27 cellular contexts compared by ENCODE assay signal in genomic region chr10:124244256-124244877, GRCh38.
"Had no signal": no experiment of that assay in that cellular context is flagged by ENCODE, and none has a peak within 500 bp of the region (broad histone marks: within the 10 kb centered on the region; RNA-seq: fewer than 3 reads in every experiment).

No MANE protein-coding gene starts in this region.

- H3K36me3 Mint-ChIP-seq: activated CD4-positive, alpha-beta memory T cell treated with anti-CD3 and anti-CD28 coated beads for 36 hours; activated naive CD4-positive, alpha-beta T cell treated with anti-CD3 and anti-CD28 coated beads, Interleukin-2, amount 50 U/mL, for 24 hours; WTC11 had no signal

- H3K27me3 Mint-ChIP-seq: activated CD4-positive, alpha-beta T cell treated with anti-CD3 and anti-CD28 coated beads, Interleukin-2, amount 10 ng/mL, durations not matched to agents 7 days and 5 days; activated naive CD4-positive, alpha-beta T cell treated with anti-CD3 and anti-CD28 coated beads, Interleukin-2, amount 50 U/mL, for 24 hours; activated T-helper 17 cell treated with anti-CD3 and anti-CD28 coated beads, Interleukin-2, amount 50 U/mL, for 72 hours had no signal

- H3K4me1 ChIP-seq: breast epithelium, SJCRH30 had no signal

- H3K4me3 Mint-ChIP-seq: activated CD4-positive, alpha-beta memory T cell treated with anti-CD3 and anti-CD28 coated beads for 36 hours; activated CD4-positive, alpha-beta T cell treated with anti-CD3 and anti-CD28 coated beads, Interleukin-2, amount 10 ng/mL, durations not matched to agents 7 days and 5 days; activated naive CD4-positive, alpha-beta T cell treated with anti-CD3 and anti-CD28 coated beads, Interleukin-2, amount 50 U/mL, for 24 hours; activated T-helper 17 cell treated with anti-CD3 and anti-CD28 coated beads, Interleukin-2, amount 50 U/mL, for 72 hours; T-helper 17 cell; WTC11 had no signal

- ATAC-seq: activated T-helper 17 cell treated with anti-CD3 and anti-CD28 coated beads, Interleukin-2, amount 50 U/mL, for 72 hours; Panc1; T-helper 17 cell; WTC11 had no signal

- H3K9me3 Mint-ChIP-seq: activated CD4-positive, alpha-beta memory T cell treated with anti-CD3 and anti-CD28 coated beads for 36 hours; activated CD4-positive, alpha-beta T cell treated with anti-CD3 and anti-CD28 coated beads, Interleukin-2, amount 10 ng/mL, durations not matched to agents 7 days and 5 days; activated naive CD4-positive, alpha-beta T cell treated with anti-CD3 and anti-CD28 coated beads, Interleukin-2, amount 50 U/mL, for 24 hours; activated T-helper 17 cell treated with anti-CD3 and anti-CD28 coated beads, Interleukin-2, amount 50 U/mL, for 72 hours had no signal

- H3K4me1 Mint-ChIP-seq: activated CD4-positive, alpha-beta T cell treated with anti-CD3 and anti-CD28 coated beads, Interleukin-2, amount 10 ng/mL, durations not matched to agents 7 days and 5 days; activated naive CD4-positive, alpha-beta T cell treated with anti-CD3 and anti-CD28 coated beads, Interleukin-2, amount 50 U/mL, for 24 hours; activated T-helper 17 cell treated with anti-CD3 and anti-CD28 coated beads, Interleukin-2, amount 50 U/mL, for 72 hours; T-helper 17 cell had no signal

- H3K4me3 ChIP-seq: breast epithelium, MG63, SJCRH30 had no signal

- DNase-seq: activated CD4-positive, alpha-beta memory T cell treated with anti-CD3 and anti-CD28 coated beads for 36 hours; activated CD4-positive, alpha-beta T cell treated with anti-CD3 and anti-CD28 coated beads, Interleukin-2, amount 10 ng/mL, durations not matched to agents 7 days and 5 days; activated naive CD4-positive, alpha-beta T cell; activated T-cell treated with anti-CD3 and anti-CD28 coated beads for 4 hours; activated T-cell treated with anti-CD3 and anti-CD28 coated beads, Interleukin-2, amount 50 U/mL, for 48 hours; MG63; MV-4-11; NCI-H1092 treated with DMSO at 0.1 percent for 48 hours; NCI-H1417 treated with DMSO at 0.1 percent for 48 hours; NCI-H1694; NCI-H2029; NCI-H2107; NCI-H2171 treated with DMSO at 0.1 percent for 48 hours; NCI-H226; NCI-H526 treated with DMSO at 0.1 percent for 48 hours; NCI-H82; NK-92 treated with Interleukin-12 subunit alpha and Interleukin-12 subunit beta, amount 100 ng/mL, for 24 hours; Right ventricle myocardium superior; RPMI8226; SJCRH30; T-helper 17 cell; T-helper 9 cell had no signal

- H3K27me3 ChIP-seq: breast epithelium, MG63, SJCRH30 had no signal

- H3K27ac ChIP-seq: breast epithelium, SJCRH30 had no signal

- H3K27ac Mint-ChIP-seq: activated CD4-positive, alpha-beta memory T cell treated with anti-CD3 and anti-CD28 coated beads for 36 hours; activated naive CD4-positive, alpha-beta T cell treated with anti-CD3 and anti-CD28 coated beads, Interleukin-2, amount 50 U/mL, for 24 hours; activated T-helper 17 cell treated with anti-CD3 and anti-CD28 coated beads, Interleukin-2, amount 50 U/mL, for 72 hours; T-helper 17 cell; WTC11 had no signal

- H3K36me3 ChIP-seq: breast epithelium, MG63, SJCRH30 had no signal

- H3K9me3 ChIP-seq: breast epithelium, SJCRH30 had no signal
